In genomic region chr7:21939136-21939857, GRCh38 we compare ENCODE assay signal across 1 cellular context.
TF ChIP-seq lines count a peak whose summit lies in the region.

No MANE protein-coding gene starts in this region.

TF ChIP-seq in GM12878, 131 proteins besides CTCF, POLR2A, EP300 and RAD21 (continued from another document and continues in another):
- TF ChIP-seq, protein P1, sequence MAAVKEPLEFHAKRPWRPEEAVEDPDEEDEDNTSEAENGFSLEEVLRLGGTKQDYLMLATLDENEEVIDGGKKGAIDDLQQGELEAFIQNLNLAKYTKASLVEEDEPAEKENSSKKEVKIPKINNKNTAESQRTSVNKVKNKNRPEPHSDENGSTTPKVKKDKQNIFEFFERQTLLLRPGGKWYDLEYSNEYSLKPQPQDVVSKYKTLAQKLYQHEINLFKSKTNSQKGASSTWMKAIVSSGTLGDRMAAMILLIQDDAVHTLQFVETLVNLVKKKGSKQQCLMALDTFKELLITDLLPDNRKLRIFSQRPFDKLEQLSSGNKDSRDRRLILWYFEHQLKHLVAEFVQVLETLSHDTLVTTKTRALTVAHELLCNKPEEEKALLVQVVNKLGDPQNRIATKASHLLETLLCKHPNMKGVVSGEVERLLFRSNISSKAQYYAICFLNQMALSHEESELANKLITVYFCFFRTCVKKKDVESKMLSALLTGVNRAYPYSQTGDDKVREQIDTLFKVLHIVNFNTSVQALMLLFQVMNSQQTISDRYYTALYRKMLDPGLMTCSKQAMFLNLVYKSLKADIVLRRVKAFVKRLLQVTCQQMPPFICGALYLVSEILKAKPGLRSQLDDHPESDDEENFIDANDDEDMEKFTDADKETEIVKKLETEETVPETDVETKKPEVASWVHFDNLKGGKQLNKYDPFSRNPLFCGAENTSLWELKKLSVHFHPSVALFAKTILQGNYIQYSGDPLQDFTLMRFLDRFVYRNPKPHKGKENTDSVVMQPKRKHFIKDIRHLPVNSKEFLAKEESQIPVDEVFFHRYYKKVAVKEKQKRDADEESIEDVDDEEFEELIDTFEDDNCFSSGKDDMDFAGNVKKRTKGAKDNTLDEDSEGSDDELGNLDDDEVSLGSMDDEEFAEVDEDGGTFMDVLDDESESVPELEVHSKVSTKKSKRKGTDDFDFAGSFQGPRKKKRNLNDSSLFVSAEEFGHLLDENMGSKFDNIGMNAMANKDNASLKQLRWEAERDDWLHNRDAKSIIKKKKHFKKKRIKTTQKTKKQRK (IDR thresholded peaks at IDR 0.05; ENCODE audit: low read depth, low read length) = no peak
- TF ChIP-seq SPI1 (IDR thresholded peaks at IDR 0.05; ENCODE audit: borderline replicate concordance, insufficient read depth, low read depth, low read length) = peak; percentile 37
- peak; percentile 71 for TF ChIP-seq SMARCA5 (IDR thresholded peaks at IDR 0.05)
- TF ChIP-seq ZNF207 (IDR thresholded peaks at IDR 0.05; ENCODE audit: borderline replicate concordance) = no peak
- TF ChIP-seq POLR2AphosphoS2 (IDR thresholded peaks at IDR 0.05; ENCODE audit: low read depth, low read length) = no peak
- TF ChIP-seq RUNX3 (IDR thresholded peaks at IDR 0.05; ENCODE audit: low read length) = peak; percentile 98
- peak in 1 of 2 experiments; percentile 94; a peak in 2 of 3 replicates for TF ChIP-seq EGR1 (IDR thresholded peaks at IDR 0.05; ENCODE audit: borderline replicate concordance in 1 of 2, low read depth in 2 of 2, low read length in 2 of 2)
- peak; percentile 81; the same call in 1 of the 2 replicates for TF ChIP-seq JUND (IDR thresholded peaks at IDR 0.05; ENCODE audit: low read depth, low read length)
- peak; percentile 79; the same call in 1 of the 2 replicates for TF ChIP-seq ASH2L (IDR thresholded peaks at IDR 0.05; ENCODE audit: borderline replicate concordance, low read depth)
- TF ChIP-seq TCF3 (IDR thresholded peaks at IDR 0.05; ENCODE audit: borderline replicate concordance, insufficient read depth, low read depth, low read length) = 0 out of 2 replicates have a peak, but pooled peaks have one; percentile 28
- no peak for TF ChIP-seq ZZZ3 (IDR thresholded peaks at IDR 0.05; ENCODE audit: control insufficient read depth, insufficient read length, low read depth)
- TF ChIP-seq, protein P2, sequence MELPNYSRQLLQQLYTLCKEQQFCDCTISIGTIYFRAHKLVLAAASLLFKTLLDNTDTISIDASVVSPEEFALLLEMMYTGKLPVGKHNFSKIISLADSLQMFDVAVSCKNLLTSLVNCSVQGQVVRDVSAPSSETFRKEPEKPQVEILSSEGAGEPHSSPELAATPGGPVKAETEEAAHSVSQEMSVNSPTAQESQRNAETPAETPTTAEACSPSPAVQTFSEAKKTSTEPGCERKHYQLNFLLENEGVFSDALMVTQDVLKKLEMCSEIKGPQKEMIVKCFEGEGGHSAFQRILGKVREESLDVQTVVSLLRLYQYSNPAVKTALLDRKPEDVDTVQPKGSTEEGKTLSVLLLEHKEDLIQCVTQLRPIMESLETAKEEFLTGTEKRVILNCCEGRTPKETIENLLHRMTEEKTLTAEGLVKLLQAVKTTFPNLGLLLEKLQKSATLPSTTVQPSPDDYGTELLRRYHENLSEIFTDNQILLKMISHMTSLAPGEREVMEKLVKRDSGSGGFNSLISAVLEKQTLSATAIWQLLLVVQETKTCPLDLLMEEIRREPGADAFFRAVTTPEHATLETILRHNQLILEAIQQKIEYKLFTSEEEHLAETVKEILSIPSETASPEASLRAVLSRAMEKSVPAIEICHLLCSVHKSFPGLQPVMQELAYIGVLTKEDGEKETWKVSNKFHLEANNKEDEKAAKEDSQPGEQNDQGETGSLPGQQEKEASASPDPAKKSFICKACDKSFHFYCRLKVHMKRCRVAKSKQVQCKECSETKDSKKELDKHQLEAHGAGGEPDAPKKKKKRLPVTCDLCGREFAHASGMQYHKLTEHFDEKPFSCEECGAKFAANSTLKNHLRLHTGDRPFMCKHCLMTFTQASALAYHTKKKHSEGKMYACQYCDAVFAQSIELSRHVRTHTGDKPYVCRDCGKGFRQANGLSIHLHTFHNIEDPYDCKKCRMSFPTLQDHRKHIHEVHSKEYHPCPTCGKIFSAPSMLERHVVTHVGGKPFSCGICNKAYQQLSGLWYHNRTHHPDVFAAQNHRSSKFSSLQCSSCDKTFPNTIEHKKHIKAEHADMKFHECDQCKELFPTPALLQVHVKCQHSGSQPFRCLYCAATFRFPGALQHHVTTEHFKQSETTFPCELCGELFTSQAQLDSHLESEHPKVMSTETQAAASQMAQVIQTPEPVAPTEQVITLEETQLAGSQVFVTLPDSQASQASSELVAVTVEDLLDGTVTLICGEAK (IDR thresholded peaks at IDR 0.05; ENCODE audit: borderline replicate concordance) = no peak; the same call in 1 of the 2 replicates
- TF ChIP-seq MYB (IDR thresholded peaks at IDR 0.05; ENCODE audit: borderline replicate concordance, low read depth, low read length) = 0 out of 2 replicates have a peak, but pooled peaks have one; percentile 46
- TF ChIP-seq SMC3 (IDR thresholded peaks at IDR 0.05; ENCODE audit: borderline replicate concordance, low read length) = no peak
- TF ChIP-seq REST (IDR thresholded peaks at IDR 0.05; ENCODE audit: low read depth, low read length) = peak; percentile 33; the same call in 1 of the 2 replicates
- TF ChIP-seq RAD51 (IDR thresholded peaks at IDR 0.05) = no peak
- TF ChIP-seq NFIC (IDR thresholded peaks at IDR 0.05; ENCODE audit: low read depth, low read length) = peak; percentile 98
- 0 out of 2 replicates have a peak, but pooled peaks have one; percentile 24 for TF ChIP-seq PRDM15 (CRISPR knock-in tag; IDR thresholded peaks at IDR 0.05)
- TF ChIP-seq, protein P3, sequence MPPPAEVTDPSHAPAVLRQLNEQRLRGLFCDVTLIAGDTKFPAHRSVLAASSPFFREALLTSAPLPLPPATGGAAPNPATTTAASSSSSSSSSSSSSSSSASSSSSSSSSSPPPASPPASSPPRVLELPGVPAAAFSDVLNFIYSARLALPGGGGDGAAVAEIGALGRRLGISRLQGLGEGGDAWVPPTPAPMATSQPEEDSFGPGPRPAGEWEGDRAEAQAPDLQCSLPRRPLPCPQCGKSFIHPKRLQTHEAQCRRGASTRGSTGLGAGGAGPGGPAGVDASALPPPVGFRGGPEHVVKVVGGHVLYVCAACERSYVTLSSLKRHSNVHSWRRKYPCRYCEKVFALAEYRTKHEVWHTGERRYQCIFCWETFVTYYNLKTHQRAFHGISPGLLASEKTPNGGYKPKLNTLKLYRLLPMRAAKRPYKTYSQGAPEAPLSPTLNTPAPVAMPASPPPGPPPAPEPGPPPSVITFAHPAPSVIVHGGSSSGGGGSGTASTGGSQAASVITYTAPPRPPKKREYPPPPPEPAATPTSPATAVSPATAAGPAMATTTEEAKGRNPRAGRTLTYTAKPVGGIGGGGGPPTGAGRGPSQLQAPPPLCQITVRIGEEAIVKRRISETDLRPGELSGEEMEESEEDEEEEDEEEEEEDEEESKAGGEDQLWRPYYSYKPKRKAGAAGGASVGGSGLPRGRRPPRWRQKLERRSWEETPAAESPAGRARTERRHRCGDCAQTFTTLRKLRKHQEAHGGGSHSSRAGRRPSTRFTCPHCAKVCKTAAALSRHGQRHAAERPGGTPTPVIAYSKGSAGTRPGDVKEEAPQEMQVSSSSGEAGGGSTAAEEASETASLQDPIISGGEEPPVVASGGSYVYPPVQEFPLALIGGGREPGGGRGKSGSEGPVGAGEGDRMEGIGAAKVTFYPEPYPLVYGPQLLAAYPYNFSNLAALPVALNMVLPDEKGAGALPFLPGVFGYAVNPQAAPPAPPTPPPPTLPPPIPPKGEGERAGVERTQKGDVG (CRISPR knock-in tag; IDR thresholded peaks at IDR 0.05) = no peak
- TF ChIP-seq MTA2 (IDR thresholded peaks at IDR 0.05; ENCODE audit: low read depth) = peak; percentile 92
- TF ChIP-seq HCFC1 (IDR thresholded peaks at IDR 0.05; ENCODE audit: low read length) = no peak
- peak; percentile 64 for TF ChIP-seq GABPA (IDR thresholded peaks at IDR 0.05; ENCODE audit: low read depth)
- TF ChIP-seq BHLHE40 (IDR thresholded peaks at IDR 0.05; ENCODE audit: borderline replicate concordance in 1 of 2, low read depth in 2 of 2, low read length in 1 of 2) = peak; percentile 59 to 76
- TF ChIP-seq DPF2 (IDR thresholded peaks at IDR 0.05) = peak; percentile 96
- no peak for TF ChIP-seq KDM1A (IDR thresholded peaks at IDR 0.05; ENCODE audit: borderline replicate concordance)
- peak; percentile 62; the same call in 1 of the 2 replicates for TF ChIP-seq MXI1 (IDR thresholded peaks at IDR 0.05; ENCODE audit: low read depth, low read length)
- TF ChIP-seq EED (IDR thresholded peaks at IDR 0.05; ENCODE audit: low read depth) = peak; percentile 92
- TF ChIP-seq PKNOX1 (IDR thresholded peaks at IDR 0.05) = peak; percentile 93; the same call in 1 of the 2 replicates
- peak; percentile 94 for TF ChIP-seq CREM (IDR thresholded peaks at IDR 0.05; ENCODE audit: low read depth)
- TF ChIP-seq, protein P4, sequence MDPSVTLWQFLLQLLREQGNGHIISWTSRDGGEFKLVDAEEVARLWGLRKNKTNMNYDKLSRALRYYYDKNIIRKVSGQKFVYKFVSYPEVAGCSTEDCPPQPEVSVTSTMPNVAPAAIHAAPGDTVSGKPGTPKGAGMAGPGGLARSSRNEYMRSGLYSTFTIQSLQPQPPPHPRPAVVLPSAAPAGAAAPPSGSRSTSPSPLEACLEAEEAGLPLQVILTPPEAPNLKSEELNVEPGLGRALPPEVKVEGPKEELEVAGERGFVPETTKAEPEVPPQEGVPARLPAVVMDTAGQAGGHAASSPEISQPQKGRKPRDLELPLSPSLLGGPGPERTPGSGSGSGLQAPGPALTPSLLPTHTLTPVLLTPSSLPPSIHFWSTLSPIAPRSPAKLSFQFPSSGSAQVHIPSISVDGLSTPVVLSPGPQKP (IDR thresholded peaks at IDR 0.05; ENCODE audit: low read depth, low read length) = no peak
- no peak for TF ChIP-seq ZNF384 (IDR thresholded peaks at IDR 0.05; ENCODE audit: borderline replicate concordance, low read depth, low read length)
- peak; percentile 72; the same call in 2 of the 3 replicates for TF ChIP-seq POU2F2 (IDR thresholded peaks at IDR 0.05; ENCODE audit: borderline replicate concordance, low read depth, low read length)
- TF ChIP-seq, protein P5, sequence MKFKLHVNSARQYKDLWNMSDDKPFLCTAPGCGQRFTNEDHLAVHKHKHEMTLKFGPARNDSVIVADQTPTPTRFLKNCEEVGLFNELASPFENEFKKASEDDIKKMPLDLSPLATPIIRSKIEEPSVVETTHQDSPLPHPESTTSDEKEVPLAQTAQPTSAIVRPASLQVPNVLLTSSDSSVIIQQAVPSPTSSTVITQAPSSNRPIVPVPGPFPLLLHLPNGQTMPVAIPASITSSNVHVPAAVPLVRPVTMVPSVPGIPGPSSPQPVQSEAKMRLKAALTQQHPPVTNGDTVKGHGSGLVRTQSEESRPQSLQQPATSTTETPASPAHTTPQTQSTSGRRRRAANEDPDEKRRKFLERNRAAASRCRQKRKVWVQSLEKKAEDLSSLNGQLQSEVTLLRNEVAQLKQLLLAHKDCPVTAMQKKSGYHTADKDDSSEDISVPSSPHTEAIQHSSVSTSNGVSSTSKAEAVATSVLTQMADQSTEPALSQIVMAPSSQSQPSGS (IDR thresholded peaks at IDR 0.05; ENCODE audit: low read length) = peak; percentile 92
